Comparison of ENCODE assay signal across 1 cellular context in genomic region chr6:18155273-18155863, GRCh38.
TF ChIP-seq lines count a peak whose summit lies in the region.

A gene with protein sequence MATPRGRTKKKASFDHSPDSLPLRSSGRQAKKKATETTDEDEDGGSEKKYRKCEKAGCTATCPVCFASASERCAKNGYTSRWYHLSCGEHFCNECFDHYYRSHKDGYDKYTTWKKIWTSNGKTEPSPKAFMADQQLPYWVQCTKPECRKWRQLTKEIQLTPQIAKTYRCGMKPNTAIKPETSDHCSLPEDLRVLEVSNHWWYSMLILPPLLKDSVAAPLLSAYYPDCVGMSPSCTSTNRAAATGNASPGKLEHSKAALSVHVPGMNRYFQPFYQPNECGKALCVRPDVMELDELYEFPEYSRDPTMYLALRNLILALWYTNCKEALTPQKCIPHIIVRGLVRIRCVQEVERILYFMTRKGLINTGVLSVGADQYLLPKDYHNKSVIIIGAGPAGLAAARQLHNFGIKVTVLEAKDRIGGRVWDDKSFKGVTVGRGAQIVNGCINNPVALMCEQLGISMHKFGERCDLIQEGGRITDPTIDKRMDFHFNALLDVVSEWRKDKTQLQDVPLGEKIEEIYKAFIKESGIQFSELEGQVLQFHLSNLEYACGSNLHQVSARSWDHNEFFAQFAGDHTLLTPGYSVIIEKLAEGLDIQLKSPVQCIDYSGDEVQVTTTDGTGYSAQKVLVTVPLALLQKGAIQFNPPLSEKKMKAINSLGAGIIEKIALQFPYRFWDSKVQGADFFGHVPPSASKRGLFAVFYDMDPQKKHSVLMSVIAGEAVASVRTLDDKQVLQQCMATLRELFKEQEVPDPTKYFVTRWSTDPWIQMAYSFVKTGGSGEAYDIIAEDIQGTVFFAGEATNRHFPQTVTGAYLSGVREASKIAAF (plus strand): TSS chr6:18155422. CDS start chr6:18159896, 4,474 bp downstream.

TF ChIP-seq in HepG2, 621 proteins besides CTCF, POLR2A, EP300 and RAD21 (continued from another document and continues in another):
- no peak for TF ChIP-seq CEBPZ (IDR thresholded peaks at IDR 0.05; ENCODE audit: low read length)
- no peak for TF ChIP-seq ZNF484 (CRISPR knock-in tag; IDR thresholded peaks at IDR 0.05; ENCODE audit: borderline replicate concordance, low read depth)
- TF ChIP-seq HMG20A (CRISPR knock-in tag; IDR thresholded peaks at IDR 0.05; ENCODE audit: borderline replicate concordance): no peak
- TF ChIP-seq ZNF274 (CRISPR knock-in tag; IDR thresholded peaks at IDR 0.05): no peak; the same call in 1 of the 2 replicates
- TF ChIP-seq RAD51 (IDR thresholded peaks at IDR 0.05; ENCODE audit: borderline replicate concordance): no peak
- TF ChIP-seq NFYB (CRISPR knock-in tag; IDR thresholded peaks at IDR 0.05): peak; percentile 19; the same call in 1 of the 2 replicates
- TF ChIP-seq ZNF30 (CRISPR knock-in tag; IDR thresholded peaks at IDR 0.05): no peak
- TF ChIP-seq MTF2 (CRISPR knock-in tag; IDR thresholded peaks at IDR 0.05; ENCODE audit: borderline replicate concordance): peak; percentile 16; the same call in 1 of the 2 replicates
- TF ChIP-seq AGO2 (optimal IDR thresholded peaks at IDR 0.05; ENCODE audit: low read depth, low read length): peak; percentile 56
- TF ChIP-seq ZBTB46 (CRISPR knock-in tag; IDR thresholded peaks at IDR 0.05; ENCODE audit: borderline replicate concordance): no peak
- TF ChIP-seq PHF21A (CRISPR knock-in tag; IDR thresholded peaks at IDR 0.05): no peak
- TF ChIP-seq SOX5 (CRISPR knock-in tag; IDR thresholded peaks at IDR 0.05; ENCODE audit: borderline replicate concordance): no peak
- peak; percentile 80 for TF ChIP-seq GMEB1 (CRISPR knock-in tag; IDR thresholded peaks at IDR 0.05; ENCODE audit: borderline replicate concordance)
- TF ChIP-seq GMEB2 (CRISPR knock-in tag; IDR thresholded peaks at IDR 0.05; ENCODE audit: low read depth): 0 out of 2 replicates have a peak, but pooled peaks have one; percentile 41
- TF ChIP-seq FOXA3 (CRISPR knock-in tag; IDR thresholded peaks at IDR 0.05): no peak
- TF ChIP-seq, protein P1, sequence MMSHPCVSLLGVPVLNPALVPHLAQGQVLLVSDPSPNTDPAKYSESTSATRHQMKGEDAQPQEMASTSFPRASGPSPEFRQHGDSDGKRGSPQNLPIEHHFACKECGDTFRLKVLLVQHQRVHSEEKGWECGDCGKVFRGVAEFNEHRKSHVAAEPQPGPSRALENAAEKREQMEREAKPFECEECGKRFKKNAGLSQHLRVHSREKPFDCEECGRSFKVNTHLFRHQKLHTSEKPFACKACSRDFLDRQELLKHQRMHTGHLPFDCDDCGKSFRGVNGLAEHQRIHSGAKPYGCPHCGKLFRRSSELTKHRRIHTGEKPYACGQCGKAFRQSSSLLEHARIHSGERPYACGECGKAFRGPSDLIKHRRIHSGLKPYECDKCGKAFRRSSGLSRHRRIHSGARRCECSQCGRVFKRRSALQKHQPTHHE (CRISPR knock-in tag; IDR thresholded peaks at IDR 0.05; ENCODE audit: borderline replicate concordance): peak; percentile 12; the same call in 1 of the 2 replicates
- no peak for TF ChIP-seq MTA1 (CRISPR knock-in tag; IDR thresholded peaks at IDR 0.05; ENCODE audit: borderline replicate concordance)
- no peak for TF ChIP-seq ZBTB21 (CRISPR knock-in tag; IDR thresholded peaks at IDR 0.05)
- TF ChIP-seq IRF9 (CRISPR knock-in tag; IDR thresholded peaks at IDR 0.05; ENCODE audit: borderline replicate concordance): no peak; the same call in 1 of the 2 replicates
- TF ChIP-seq THAP8 (CRISPR knock-in tag; IDR thresholded peaks at IDR 0.05; ENCODE audit: borderline replicate concordance): no peak
- no peak for TF ChIP-seq SIX4 (CRISPR knock-in tag; IDR thresholded peaks at IDR 0.05)
- no peak for TF ChIP-seq ZBTB7A (CRISPR knock-in tag; IDR thresholded peaks at IDR 0.05)
- no peak for TF ChIP-seq ZNF414 (CRISPR knock-in tag; IDR thresholded peaks at IDR 0.05)
- no peak for TF ChIP-seq IRX3 (CRISPR knock-in tag; IDR thresholded peaks at IDR 0.05; ENCODE audit: borderline replicate concordance, low read depth)
- peak; percentile 56; the same call in 1 of the 2 replicates for TF ChIP-seq THAP11 (CRISPR knock-in tag; IDR thresholded peaks at IDR 0.05)
- no peak for TF ChIP-seq SRSF4 (IDR thresholded peaks at IDR 0.05; ENCODE audit: low read depth, low read length, poor library complexity, severe bottlenecking)
- no peak for TF ChIP-seq NCOA2 (CRISPR knock-in tag; IDR thresholded peaks at IDR 0.05)
- no peak for TF ChIP-seq ZSCAN20 (CRISPR knock-in tag; IDR thresholded peaks at IDR 0.05; ENCODE audit: borderline replicate concordance)
- TF ChIP-seq CCAR2 (optimal IDR thresholded peaks at IDR 0.05; ENCODE audit: low read depth, low read length): no peak
- TF ChIP-seq FOXO1 (CRISPR knock-in tag; IDR thresholded peaks at IDR 0.05): 0 out of 2 replicates have a peak, but pooled peaks have one; percentile 8
- TF ChIP-seq, protein P2, sequence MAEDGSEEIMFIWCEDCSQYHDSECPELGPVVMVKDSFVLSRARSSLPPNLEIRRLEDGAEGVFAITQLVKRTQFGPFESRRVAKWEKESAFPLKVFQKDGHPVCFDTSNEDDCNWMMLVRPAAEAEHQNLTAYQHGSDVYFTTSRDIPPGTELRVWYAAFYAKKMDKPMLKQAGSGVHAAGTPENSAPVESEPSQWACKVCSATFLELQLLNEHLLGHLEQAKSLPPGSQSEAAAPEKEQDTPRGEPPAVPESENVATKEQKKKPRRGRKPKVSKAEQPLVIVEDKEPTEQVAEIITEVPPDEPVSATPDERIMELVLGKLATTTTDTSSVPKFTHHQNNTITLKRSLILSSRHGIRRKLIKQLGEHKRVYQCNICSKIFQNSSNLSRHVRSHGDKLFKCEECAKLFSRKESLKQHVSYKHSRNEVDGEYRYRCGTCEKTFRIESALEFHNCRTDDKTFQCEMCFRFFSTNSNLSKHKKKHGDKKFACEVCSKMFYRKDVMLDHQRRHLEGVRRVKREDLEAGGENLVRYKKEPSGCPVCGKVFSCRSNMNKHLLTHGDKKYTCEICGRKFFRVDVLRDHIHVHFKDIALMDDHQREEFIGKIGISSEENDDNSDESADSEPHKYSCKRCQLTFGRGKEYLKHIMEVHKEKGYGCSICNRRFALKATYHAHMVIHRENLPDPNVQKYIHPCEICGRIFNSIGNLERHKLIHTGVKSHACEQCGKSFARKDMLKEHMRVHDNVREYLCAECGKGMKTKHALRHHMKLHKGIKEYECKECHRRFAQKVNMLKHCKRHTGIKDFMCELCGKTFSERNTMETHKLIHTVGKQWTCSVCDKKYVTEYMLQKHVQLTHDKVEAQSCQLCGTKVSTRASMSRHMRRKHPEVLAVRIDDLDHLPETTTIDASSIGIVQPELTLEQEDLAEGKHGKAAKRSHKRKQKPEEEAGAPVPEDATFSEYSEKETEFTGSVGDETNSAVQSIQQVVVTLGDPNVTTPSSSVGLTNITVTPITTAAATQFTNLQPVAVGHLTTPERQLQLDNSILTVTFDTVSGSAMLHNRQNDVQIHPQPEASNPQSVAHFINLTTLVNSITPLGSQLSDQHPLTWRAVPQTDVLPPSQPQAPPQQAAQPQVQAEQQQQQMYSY (CRISPR knock-in tag; IDR thresholded peaks at IDR 0.05): peak; percentile 26; the same call in 1 of the 2 replicates
- TF ChIP-seq DNMT1 (CRISPR knock-in tag; IDR thresholded peaks at IDR 0.05): no peak
- no peak for TF ChIP-seq U2AF2 (IDR thresholded peaks at IDR 0.05; ENCODE audit: low read depth, low read length)
- no peak for TF ChIP-seq ZNF841 (CRISPR knock-in tag; IDR thresholded peaks at IDR 0.05; ENCODE audit: borderline replicate concordance)
- peak; percentile 43; the same call in 1 of the 2 replicates for TF ChIP-seq ZNF558 (CRISPR knock-in tag; IDR thresholded peaks at IDR 0.05; ENCODE audit: borderline replicate concordance)
- no peak for TF ChIP-seq GZF1 (CRISPR knock-in tag; IDR thresholded peaks at IDR 0.05)
